In the genomic region with DNA sequence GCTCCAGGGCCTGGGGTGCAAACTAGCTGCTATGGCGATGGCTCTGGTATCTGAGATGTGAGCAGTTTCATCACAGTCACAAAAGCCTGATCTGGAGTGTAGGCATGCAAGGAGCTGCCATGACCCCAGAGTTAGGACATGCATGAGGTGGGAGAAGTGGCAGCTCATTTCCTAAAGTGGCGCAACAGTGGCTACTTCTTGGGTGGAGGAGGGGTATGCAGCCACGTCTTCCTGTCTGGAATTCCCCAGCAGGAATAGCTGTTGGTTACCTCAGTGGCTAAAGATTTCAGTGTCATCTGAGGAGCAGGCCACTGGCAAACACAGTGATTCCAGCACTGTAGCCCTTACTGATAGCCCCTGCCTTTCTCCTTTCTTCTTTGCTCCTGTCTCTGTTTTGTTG, we compare ENCODE assay signal across 11 cellular contexts.
DNase-seq lines count a peak whose midpoint lies in the region; ATAC-seq, FAIRE-seq and TF ChIP-seq lines count a peak whose summit lies in the region.
"Had no signal": no experiment of that assay in that cellular context is flagged by ENCODE, and none has a peak within 500 bp of the region (broad histone marks: within the 10 kb centered on the region; RNA-seq: fewer than 3 reads in every experiment).

No MANE protein-coding gene starts in this region.

- H3K23me2 ChIP-seq in H1 (ENCODE audit: low read depth, low read length) = no peaks in the 10 kb centered on the region

- 0 out of 2 replicates have a peak overlapping the region, but pooled peaks have one; percentile 55 for H2AFZ ChIP-seq in H1 (ENCODE audit: low read length)

- no peak overlapping the region for H2BK120ac ChIP-seq in H1 (replicated peaks; ENCODE audit: low read depth, low read length)

- no peak for ATAC-seq in HG03159 (IDR thresholded peaks at IDR 0.05; ENCODE audit: unreplicated experiment)

- H4K20me1 ChIP-seq in H1 (replicated peaks in 1 of 2; ENCODE audit: control insufficient read depth in 1 of 2, insufficient read depth in 2 of 2, low read length in 2 of 2) = no peaks in the 10 kb centered on the region

- H3K27me3 ChIP-seq in AG04450 (ENCODE audit: control insufficient read depth, insufficient read depth, low read length) (no peaks in the 10 kb centered on the region), H1 (replicated peaks in 1 of 4; ENCODE audit: control insufficient read depth in 3 of 4, extremely low read depth in 1 of 4, insufficient read depth in 3 of 4, low read length in 3 of 4) (no peaks in the 10 kb centered on the region)

- H3K23ac ChIP-seq in H1 (ENCODE audit: insufficient read length) = no peak overlapping the region

- no peak for TF ChIP-seq EP300 in H1 (IDR thresholded peaks at IDR 0.05; ENCODE audit: borderline replicate concordance in 1 of 2, low read depth in 2 of 2, low read length in 2 of 2)

- H3K79me1 ChIP-seq in H1 (ENCODE audit: low read depth, low read length) = no peaks in the 10 kb centered on the region

- peak overlapping the region; percentile 12 for H3K27ac ChIP-seq in AG04450 (ENCODE audit: low read depth, low read length)
- peak overlapping the region; percentile 7; the same call in 1 of the 2 replicates for H3K27ac ChIP-seq in H1 (ENCODE audit: low read depth, low read length)

- DNase-seq in AG04450 (ENCODE audit: low read depth, low spot score) (peak; percentile 36), HS-5 (ENCODE audit: low read depth) (peak; percentile 47), H1 (ENCODE audit: low read depth in 1 of 2, low spot score in 2 of 2) (no peak), kidney tubule cell (ENCODE audit: low spot score) (peak; percentile 77), SW480 (ENCODE audit: low spot score) (no peak), frontal cortex (ENCODE audit: low spot score in 2 of 2) (no peak), SHP77 (lab: John Stamatoyannopoulos, UW) (no peak)
- DNase-seq: activated CD4-positive, alpha-beta T cell treated with anti-CD3 and anti-CD28 coated beads for 1 hour; amniotic stem cell; DND-41 had no signal

- no peaks in the 10 kb centered on the region for H3K4me1 ChIP-seq in H1 (replicated peaks in 1 of 4; ENCODE audit: control insufficient read depth in 3 of 4, insufficient read depth in 4 of 4, low read length in 3 of 4)

- no peak overlapping the region for H3K9ac ChIP-seq in H1 (replicated peaks in 1 of 4; ENCODE audit: extremely low read depth in 1 of 4, low read depth in 3 of 4, low read length in 3 of 4)

- H3K14ac ChIP-seq in H1 (ENCODE audit: insufficient read length) = no peak overlapping the region

- POLR2A ChIA-PET in AG04450 (lab: Yijun Ruan, JAX) = no interaction called here
- POLR2A ChIA-PET in H1 (lab: Charles Lee; ENCODE audit: partially characterized antibody) = no interaction called here

- WGBS in H1 (ENCODE audit: extremely low coverage in 1 of 2, insufficient coverage in 1 of 2, insufficient read length in 1 of 2, insufficient replicate concordance in 2 of 2, low coverage in 1 of 2, low lambda C conversion rate in 2 of 2, missing lambda C conversion rate in 1 of 2), 2 experiments = 84% methylated on average over 3 of the region's 3 CpGs; no CpG with 5 or more reads in 1 of the 2 experiments

- no peak for TF ChIP-seq CTCF in AG04450 (IDR thresholded peaks at IDR 0.05; ENCODE audit: low read depth, low read length)
- no peak for TF ChIP-seq CTCF in H1 (IDR thresholded peaks at IDR 0.05; ENCODE audit: control extremely low read depth in 1 of 3, insufficient read depth in 1 of 3, low read depth in 1 of 3, low read length in 3 of 3)

- FAIRE-seq in H1 (lab: Jason Lieb, UNC) (no peak), frontal cortex (lab: Jason Lieb, UNC) (no peak)

- H4K91ac ChIP-seq in H1 (replicated peaks; ENCODE audit: insufficient read length, low read length) = no peak overlapping the region

- H2BK20ac ChIP-seq in H1 (ENCODE audit: low read length) = no peak overlapping the region

- H3K9me3 ChIP-seq in AG04450 (ENCODE audit: control insufficient read depth, insufficient read depth, low read length) (no peaks in the 10 kb centered on the region), H1 (ENCODE audit: insufficient read depth in 2 of 2, low read depth in 1 of 2, low read length in 1 of 2) (no peaks in the 10 kb centered on the region)

- no peak overlapping the region for H3K4me2 ChIP-seq in H1 (ENCODE audit: insufficient read depth in 1 of 2, low read depth in 2 of 2, low read length in 2 of 2)

- no peak for TF ChIP-seq POLR2A in H1 (IDR thresholded peaks at IDR 0.05; ENCODE audit: control extremely low read depth in 1 of 2, low read depth in 2 of 2, low read length in 2 of 2)

- TF ChIP-seq RAD21 in H1 (IDR thresholded peaks at IDR 0.05 in 1 of 2, conservative IDR thresholded peaks at IDR 0.05 in 1 of 2; ENCODE audit: low read depth in 2 of 2, low read length in 2 of 2) = no peak

- H4K8ac ChIP-seq in H1 (ENCODE audit: extremely low read depth, insufficient read depth, low read length) = no peak overlapping the region

- no peak overlapping the region for H3K4ac ChIP-seq in H1 (replicated peaks; ENCODE audit: insufficient read length, low read depth, low read length)

- H3K36me3 ChIP-seq in H1 (ENCODE audit: control insufficient read depth in 2 of 4, insufficient read depth in 4 of 4, low read length in 3 of 4) = no peaks in the 10 kb centered on the region

- H4K5ac ChIP-seq in H1 (ENCODE audit: insufficient read length, low read depth, low read length) = no peak overlapping the region

- no peak overlapping the region for H3K4me3 ChIP-seq in AG04450 (ENCODE audit: low read depth, low read length)
- H3K4me3 ChIP-seq in H1 (ENCODE audit: extremely low read depth in 1 of 4, insufficient read depth in 2 of 4, low read depth in 3 of 4, low read length in 4 of 4) = no peak overlapping the region

- H2BK5ac ChIP-seq in H1 (ENCODE audit: low read depth, low read length) = no peak overlapping the region

- H3K56ac ChIP-seq in H1 (replicated peaks; ENCODE audit: insufficient read length, low read depth, low read length) = no peak overlapping the region

- H3K18ac ChIP-seq in H1 (ENCODE audit: extremely low read depth, low read length) = no peak overlapping the region

- H2AK5ac ChIP-seq in H1 (ENCODE audit: low read depth, low read length) = no peak overlapping the region

- no peaks in the 10 kb centered on the region for H3K79me2 ChIP-seq in H1 (ENCODE audit: control insufficient read depth in 1 of 2, insufficient read depth in 2 of 2, low read length in 2 of 2)

- CTCF ChIA-PET in AG04450 (lab: Charles Lee) = no interaction called here
- CTCF ChIA-PET in H1 (lab: Charles Lee; ENCODE audit: partially characterized antibody) = interaction anchor here (0.6 to 0.7 kb wide), 2 partner anchors 132 to 839 kb away, joined by 3 to 5 read pairs; no protein-coding TSS in a partner anchor

- 0 out of 2 replicates have a peak overlapping the region, but pooled peaks have one; percentile 65 for H2BK12ac ChIP-seq in H1 (ENCODE audit: low read depth, low read length)

- no peak overlapping the region for H2BK15ac ChIP-seq in H1 (ENCODE audit: low read length)

TF ChIP-seq in H1, 55 proteins besides CTCF, POLR2A, EP300 and RAD21 (continues in another document):
- TF ChIP-seq KDM5A (IDR thresholded peaks at IDR 0.05; ENCODE audit: low read length) (no peak), SAP30 (IDR thresholded peaks at IDR 0.05; ENCODE audit: insufficient read depth, insufficient replicate concordance, low read length) (no peak), RFX5 (IDR thresholded peaks at IDR 0.05; ENCODE audit: borderline replicate concordance, low read depth, low read length) (no peak), CBX8 (IDR thresholded peaks at IDR 0.05; ENCODE audit: borderline replicate concordance, low read depth, low read length) (no peak), TAF7 (optimal IDR thresholded peaks at IDR 0.05; ENCODE audit: borderline replicate concordance, low read depth, low read length) (no peak), HDAC6 (IDR thresholded peaks at IDR 0.05; ENCODE audit: low read depth, low read length) (no peak), FOSL1 (IDR thresholded peaks at IDR 0.05; ENCODE audit: insufficient read depth, low read depth, low read length) (no peak), SRF (IDR thresholded peaks at IDR 0.05; ENCODE audit: low read depth, low read length) (no peak), RXRA (IDR thresholded peaks at IDR 0.05; ENCODE audit: insufficient read depth, low read depth, low read length) (no peak), PHF8 (conservative IDR thresholded peaks at IDR 0.05; ENCODE audit: low read depth, low read length) (no peak), EZH2 (IDR thresholded peaks at IDR 0.05; ENCODE audit: low read depth, low read length, severe bottlenecking) (no peak), CHD1 (IDR thresholded peaks at IDR 0.05; ENCODE audit: low read depth, low read length) (no peak), CREB1 (IDR thresholded peaks at IDR 0.05) (no peak), NANOG (IDR thresholded peaks at IDR 0.05; ENCODE audit: insufficient read depth, low read depth, low read length, poor library complexity, severe bottlenecking) (no peak), JUN (IDR thresholded peaks at IDR 0.05; ENCODE audit: low read depth, low read length) (no peak), MAFK (IDR thresholded peaks at IDR 0.05; ENCODE audit: low read depth, low read length) (no peak)

Comparison
In these comparisons a context has a peak if more than half of its experiments do, and no peak if none do; other contexts are left out.
1. DNase-seq: peak in AG04450 (single experiment), HS-5 (single experiment) and kidney tubule cell (single experiment); none in H1 (0 of 2), SW480 (single experiment), frontal cortex (0 of 2) and SHP77 (0 of 2).